In the genomic region with DNA sequence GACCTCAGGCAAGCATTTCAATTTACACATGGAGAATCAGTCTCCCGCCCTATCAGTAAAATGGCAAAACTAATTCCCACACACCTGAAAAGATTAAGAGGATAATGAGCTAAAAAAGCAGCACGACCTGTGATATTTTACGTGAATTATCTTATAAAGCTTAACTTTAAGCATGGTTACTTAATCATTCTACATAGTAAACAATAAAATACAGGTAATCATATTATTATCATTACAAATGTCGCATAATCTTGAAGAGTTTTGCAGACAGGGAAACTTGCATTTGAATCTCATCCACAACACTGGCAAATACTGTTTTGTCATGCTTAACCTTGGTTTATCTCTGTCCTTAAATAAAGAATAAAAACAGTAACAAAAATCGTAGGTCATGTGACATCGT, we compare ENCODE assay signal across 1 cellular context.
TF ChIP-seq lines count a peak whose summit lies in the region.

No MANE protein-coding gene starts in this region.

TF ChIP-seq in K562, 482 proteins besides CTCF, POLR2A, EP300 and RAD21 (continued from another document):
- TF ChIP-seq, protein P1, sequence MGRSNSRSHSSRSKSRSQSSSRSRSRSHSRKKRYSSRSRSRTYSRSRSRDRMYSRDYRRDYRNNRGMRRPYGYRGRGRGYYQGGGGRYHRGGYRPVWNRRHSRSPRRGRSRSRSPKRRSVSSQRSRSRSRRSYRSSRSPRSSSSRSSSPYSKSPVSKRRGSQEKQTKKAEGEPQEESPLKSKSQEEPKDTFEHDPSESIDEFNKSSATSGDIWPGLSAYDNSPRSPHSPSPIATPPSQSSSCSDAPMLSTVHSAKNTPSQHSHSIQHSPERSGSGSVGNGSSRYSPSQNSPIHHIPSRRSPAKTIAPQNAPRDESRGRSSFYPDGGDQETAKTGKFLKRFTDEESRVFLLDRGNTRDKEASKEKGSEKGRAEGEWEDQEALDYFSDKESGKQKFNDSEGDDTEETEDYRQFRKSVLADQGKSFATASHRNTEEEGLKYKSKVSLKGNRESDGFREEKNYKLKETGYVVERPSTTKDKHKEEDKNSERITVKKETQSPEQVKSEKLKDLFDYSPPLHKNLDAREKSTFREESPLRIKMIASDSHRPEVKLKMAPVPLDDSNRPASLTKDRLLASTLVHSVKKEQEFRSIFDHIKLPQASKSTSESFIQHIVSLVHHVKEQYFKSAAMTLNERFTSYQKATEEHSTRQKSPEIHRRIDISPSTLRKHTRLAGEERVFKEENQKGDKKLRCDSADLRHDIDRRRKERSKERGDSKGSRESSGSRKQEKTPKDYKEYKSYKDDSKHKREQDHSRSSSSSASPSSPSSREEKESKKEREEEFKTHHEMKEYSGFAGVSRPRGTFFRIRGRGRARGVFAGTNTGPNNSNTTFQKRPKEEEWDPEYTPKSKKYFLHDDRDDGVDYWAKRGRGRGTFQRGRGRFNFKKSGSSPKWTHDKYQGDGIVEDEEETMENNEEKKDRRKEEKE (IDR thresholded peaks at IDR 0.05; ENCODE audit: borderline replicate concordance in 1 of 2, control insufficient read depth in 1 of 2, low read depth in 2 of 2, low read length in 1 of 2) = no peak
- no peak for TF ChIP-seq MXI1 (IDR thresholded peaks at IDR 0.05; ENCODE audit: low read depth, low read length)
TF ChIP-seq in K562: peak in this region for 7.
